27 cellular contexts compared by ENCODE assay signal in genomic region chr9:98136489-98136888, GRCh38.
"Had no signal": no experiment of that assay in that cellular context is flagged by ENCODE, and none has a peak within 500 bp of the region (broad histone marks: within the 10 kb centered on the region; RNA-seq: fewer than 3 reads in every experiment).

No MANE protein-coding gene starts in this region.

- H3K27me3 Mint-ChIP-seq: activated CD4-positive, alpha-beta memory T cell treated with anti-CD3 and anti-CD28 coated beads for 36 hours; activated CD8-positive, alpha-beta memory T cell treated with anti-CD3 and anti-CD28 coated beads, Interleukin-2, amount 10 ng/mL, durations not matched to agents 7 days and 5 days; activated naive CD4-positive, alpha-beta T cell treated with anti-CD3 and anti-CD28 coated beads, Interleukin-2, amount 10 ng/mL, durations not matched to agents 7 days and 5 days; activated naive CD8-positive, alpha-beta T cell treated with anti-CD3 and anti-CD28 coated beads, Interleukin-2, amount 10 ng/mL, durations not matched to agents 7 days and 5 days had no signal

- H3K27ac Mint-ChIP-seq: activated CD4-positive, alpha-beta memory T cell treated with anti-CD3 and anti-CD28 coated beads for 36 hours; activated CD8-positive, alpha-beta memory T cell treated with anti-CD3 and anti-CD28 coated beads, Interleukin-2, amount 10 ng/mL, durations not matched to agents 7 days and 5 days; activated CD8-positive, alpha-beta T cell treated with anti-CD3 and anti-CD28 coated beads, Interleukin-2, amount 10 ng/mL, durations not matched to agents 7 days and 5 days; activated naive CD4-positive, alpha-beta T cell treated with anti-CD3 and anti-CD28 coated beads, Interleukin-2, amount 10 ng/mL, durations not matched to agents 7 days and 5 days; activated naive CD8-positive, alpha-beta T cell treated with anti-CD3 and anti-CD28 coated beads, Interleukin-2, amount 10 ng/mL, durations not matched to agents 7 days and 5 days; activated T-helper 1 cell treated with anti-CD3 and anti-CD28 coated beads, Interleukin-12 subunit alpha, Interleukin-12 subunit beta, Interleukin-2, Interleukin-4 antibody, amounts not matched to agents 30 ng/mL and 10 ng/mL and 1 ng/mL, durations not matched to agents 14 hours and 24 hours and 36 hours; brain; WTC11 had no signal

- H3K36me3 ChIP-seq: ascending aorta, breast epithelium, cardiac muscle cell, colonic mucosa had no signal

- H3K4me1 ChIP-seq: ascending aorta, breast epithelium, colonic mucosa had no signal

- H3K27ac ChIP-seq: ascending aorta, cardiac muscle cell, colonic mucosa had no signal

- H3K9me3 Mint-ChIP-seq: activated CD4-positive, alpha-beta memory T cell treated with anti-CD3 and anti-CD28 coated beads for 36 hours; activated naive CD4-positive, alpha-beta T cell treated with anti-CD3 and anti-CD28 coated beads, Interleukin-2, amount 10 ng/mL, durations not matched to agents 7 days and 5 days; activated naive CD4-positive, alpha-beta T cell treated with anti-CD3 and anti-CD28 coated beads, Interleukin-2, amount 50 U/mL, for 72 hours; activated naive CD8-positive, alpha-beta T cell treated with anti-CD3 and anti-CD28 coated beads, Interleukin-2, amount 10 ng/mL, durations not matched to agents 7 days and 5 days; activated T-helper 1 cell treated with anti-CD3 and anti-CD28 coated beads, Interleukin-12 subunit alpha, Interleukin-12 subunit beta, Interleukin-2, Interleukin-4 antibody, amounts not matched to agents 30 ng/mL and 10 ng/mL and 1 ng/mL, durations not matched to agents 14 hours and 24 hours and 36 hours; brain; WTC11 had no signal

- H3K9me3 ChIP-seq: ascending aorta, breast epithelium, colonic mucosa had no signal

- ATAC-seq: activated CD8-positive, alpha-beta memory T cell treated with anti-CD3 and anti-CD28 coated beads, Interleukin-2, amount 10 ng/mL, durations not matched to agents 7 days and 5 days; activated CD8-positive, alpha-beta T cell treated with anti-CD3 and anti-CD28 coated beads, Interleukin-2, amount 10 ng/mL, durations not matched to agents 7 days and 5 days; activated naive CD4-positive, alpha-beta T cell treated with anti-CD3 and anti-CD28 coated beads, Interleukin-2, amount 50 U/mL, for 72 hours; WTC11 had no signal

- DNase-seq: activated CD4-positive, alpha-beta memory T cell treated with anti-CD3 and anti-CD28 coated beads for 36 hours; activated CD4-positive, alpha-beta T cell treated with anti-CD3 and anti-CD28 coated beads for 1 hour; activated CD4-positive, alpha-beta T cell treated with anti-CD3 and anti-CD28 coated beads for 4 hours; activated CD4-positive, alpha-beta T cell treated with anti-CD3 and anti-CD28 coated beads, Interleukin-2, amount 50 U/mL, for 1 hour; activated CD8-positive, alpha-beta memory T cell treated with anti-CD3 and anti-CD28 coated beads, Interleukin-2, amount 10 ng/mL, durations not matched to agents 7 days and 5 days; activated CD8-positive, alpha-beta memory T cell treated with anti-CD3 and anti-CD28 coated beads, Interleukin-2, amount 50 U/mL, for 4 hours; activated CD8-positive, alpha-beta T cell treated with anti-CD3 and anti-CD28 coated beads, Interleukin-2, amount 10 ng/mL, durations not matched to agents 7 days and 5 days; activated gamma-delta T cell; activated naive CD4-positive, alpha-beta T cell; activated naive CD4-positive, alpha-beta T cell treated with anti-CD3 and anti-CD28 coated beads, Interleukin-2, amount 10 ng/mL, durations not matched to agents 7 days and 5 days; activated naive CD8-positive, alpha-beta T cell treated with anti-CD3 and anti-CD28 coated beads, Interleukin-2, amount 10 ng/mL, durations not matched to agents 7 days and 5 days; activated T-cell treated with anti-CD3 and anti-CD28 coated beads, Interleukin-2, amount 50 U/mL, for 1 hour; activated T-cell treated with anti-CD3 and anti-CD28 coated beads, Interleukin-2, amount 50 U/mL, for 48 hours; central memory CD4-positive, alpha-beta T cell; cerebellar nuclear complex; colonic mucosa; effector CD8-positive, alpha-beta T cell; foreskin fibroblast; glutamatergic neuron; T-helper 2 cell had no signal

- H3K4me3 ChIP-seq: ascending aorta, breast epithelium, cardiac muscle cell, colonic mucosa had no signal

- H3K4me3 Mint-ChIP-seq: activated CD4-positive, alpha-beta memory T cell treated with anti-CD3 and anti-CD28 coated beads for 36 hours; activated CD8-positive, alpha-beta memory T cell treated with anti-CD3 and anti-CD28 coated beads, Interleukin-2, amount 10 ng/mL, durations not matched to agents 7 days and 5 days; activated CD8-positive, alpha-beta T cell treated with anti-CD3 and anti-CD28 coated beads, Interleukin-2, amount 10 ng/mL, durations not matched to agents 7 days and 5 days; activated naive CD4-positive, alpha-beta T cell treated with anti-CD3 and anti-CD28 coated beads, Interleukin-2, amount 10 ng/mL, durations not matched to agents 7 days and 5 days; activated naive CD8-positive, alpha-beta T cell treated with anti-CD3 and anti-CD28 coated beads, Interleukin-2, amount 10 ng/mL, durations not matched to agents 7 days and 5 days; activated T-helper 1 cell treated with anti-CD3 and anti-CD28 coated beads, Interleukin-12 subunit alpha, Interleukin-12 subunit beta, Interleukin-2, Interleukin-4 antibody, amounts not matched to agents 30 ng/mL and 10 ng/mL and 1 ng/mL, durations not matched to agents 14 hours and 24 hours and 36 hours; brain; WTC11 had no signal

- H3K4me1 Mint-ChIP-seq: activated naive CD4-positive, alpha-beta T cell treated with anti-CD3 and anti-CD28 coated beads, Interleukin-2, amount 10 ng/mL, durations not matched to agents 7 days and 5 days; activated naive CD8-positive, alpha-beta T cell treated with anti-CD3 and anti-CD28 coated beads, Interleukin-2, amount 10 ng/mL, durations not matched to agents 7 days and 5 days; WTC11 had no signal

- H3K27me3 ChIP-seq: ascending aorta, breast epithelium, cardiac muscle cell, colonic mucosa had no signal

- H3K36me3 Mint-ChIP-seq: activated CD4-positive, alpha-beta memory T cell treated with anti-CD3 and anti-CD28 coated beads for 36 hours; activated CD8-positive, alpha-beta memory T cell treated with anti-CD3 and anti-CD28 coated beads, Interleukin-2, amount 10 ng/mL, durations not matched to agents 7 days and 5 days; activated naive CD4-positive, alpha-beta T cell treated with anti-CD3 and anti-CD28 coated beads, Interleukin-2, amount 10 ng/mL, durations not matched to agents 7 days and 5 days; brain had no signal
